26 cellular contexts compared by ENCODE assay signal in genomic region chr10:69443354-69443753, GRCh38. TPM values are rescaled to one million over a fixed set of nuclear protein-coding genes. Genes with fewer than 3 reads are reported as not detected.
DNase-seq lines count a peak whose midpoint lies in the region; ATAC-seq, FAIRE-seq and TF ChIP-seq lines count a peak whose summit lies in the region.
"Had no signal": no experiment of that assay in that cellular context is flagged by ENCODE, and none has a peak within 500 bp of the region (broad histone marks: within the 10 kb centered on the region; RNA-seq: fewer than 3 reads in every experiment).

No MANE protein-coding gene starts in this region.

- H3K4me3 Mint-ChIP-seq in MCF 10A (ENCODE audit: unreplicated experiment) (no peak overlapping the region), H9 (no peak overlapping the region)
- H3K4me3 Mint-ChIP-seq: CD4-positive, alpha-beta memory T cell had no signal

- H3K23me2 ChIP-seq in H9 (ENCODE audit: insufficient read length, low read depth, low read length, poor library complexity, severe bottlenecking), result no peaks in the 10 kb centered on the region

- H3K27ac Mint-ChIP-seq in MCF 10A (ENCODE audit: low read depth, unreplicated experiment) (peak overlapping the region; percentile 4), H9 (no peak overlapping the region)
- H3K27ac Mint-ChIP-seq: CD4-positive, alpha-beta memory T cell had no signal

- H3K27me3 ChIP-seq in breast epithelium (no peaks in the 10 kb centered on the region), K562 (ENCODE audit: control insufficient read depth in 2 of 2, insufficient read depth in 2 of 2, low read length in 2 of 2) (peaks cover 21 to 31% of the 10 kb centered on the region in 2 experiments), pancreas (no peaks in the 10 kb centered on the region), H9 (ENCODE audit: insufficient read depth, low read length) (no peaks in the 10 kb centered on the region; the same call in 1 of the 2 replicates)
- H3K27me3 ChIP-seq: BE2C had no signal

- no peaks in the 10 kb centered on the region for H3K9me3 ChIP-seq in breast epithelium
- no peaks in the 10 kb centered on the region for H3K9me3 ChIP-seq in K562 (replicated peaks; ENCODE audit: control insufficient read depth, insufficient read depth, low read depth, low read length)
- no peaks in the 10 kb centered on the region for H3K9me3 ChIP-seq in pancreas
- H3K9me3 ChIP-seq in H9 (ENCODE audit: control insufficient read depth, low read depth, low read length), result no peaks in the 10 kb centered on the region
- H3K9me3 ChIP-seq: BE2C had no signal

- H3K23ac ChIP-seq in H9 (ENCODE audit: insufficient read length, low read depth, low read length), result no peak overlapping the region

- TF ChIP-seq POLR2A in breast epithelium (IDR thresholded peaks at IDR 0.05) (no peak), K562 (conservative IDR thresholded peaks at IDR 0.05) (no peak)

- H3K9ac ChIP-seq in K562 (ENCODE audit: insufficient read depth in 1 of 2, low read depth in 2 of 2, low read length in 2 of 2) (no peak overlapping the region), H9 (ENCODE audit: extremely low read depth, insufficient read length, low read length) (no peak overlapping the region)

- H3K4me3 ChIP-seq in breast epithelium (no peak overlapping the region), K562 (no peak overlapping the region), pancreas (no peak overlapping the region)

- no peak overlapping the region for H2BK120ac ChIP-seq in H9 (ENCODE audit: low read depth, low read length, poor library complexity, severe bottlenecking)

- CTCF ChIA-PET in MCF 10A (lab: Yijun Ruan, JAX), result no interaction called here
- CTCF ChIA-PET in K562 (lab: Yijun Ruan, JAX; ENCODE audit: low intra/inter-chr PET ratio), result no interaction called here

- peaks cover 6% of the 10 kb centered on the region for H3K36me3 Mint-ChIP-seq in MCF 10A (ENCODE audit: insufficient read depth, unreplicated experiment)
- no peaks in the 10 kb centered on the region for H3K36me3 Mint-ChIP-seq in H9 (ENCODE audit: insufficient read depth in 1 of 3, low read depth in 3 of 3)
- H3K36me3 Mint-ChIP-seq: CD4-positive, alpha-beta memory T cell had no signal

- no peak overlapping the region for H2BK15ac ChIP-seq in H9 (ENCODE audit: low read depth, low read length)

- H3K79me1 ChIP-seq in H9 (ENCODE audit: insufficient read depth, low read depth, low read length, poor library complexity, severe bottlenecking), result no peaks in the 10 kb centered on the region

- no peak overlapping the region for H2AFZ ChIP-seq in K562 (ENCODE audit: low read depth, low read length)
- H2AFZ ChIP-seq in H9 (ENCODE audit: low read length), result no peak overlapping the region

- H3K27ac ChIP-seq in breast epithelium (no peak overlapping the region), K562 (ENCODE audit: extremely low read depth, low read depth, low read length) (no peak overlapping the region), pancreas (no peak overlapping the region), H9 (ENCODE audit: insufficient read length, low read depth, low read length) (no peak overlapping the region)
- H3K27ac ChIP-seq: 22Rv1 had no signal

- no peaks in the 10 kb centered on the region for H3K9me3 Mint-ChIP-seq in MCF 10A (ENCODE audit: unreplicated experiment)
- H3K9me3 Mint-ChIP-seq in H9, result peaks cover 0 to 3% of the 10 kb centered on the region in 2 experiments; a peak in 1 of 5 replicates

- H3T11ph ChIP-seq in H9 (ENCODE audit: low read length), result no peak overlapping the region

- H2BK12ac ChIP-seq in H9 (ENCODE audit: insufficient read length, low read depth, low read length), result no peak overlapping the region

- H4K5ac ChIP-seq in H9 (ENCODE audit: insufficient read length, low read depth, low read length), result no peak overlapping the region

- no peak overlapping the region for H4K8ac ChIP-seq in H9 (replicated peaks; ENCODE audit: insufficient read length, low read depth, low read length)

- no peak overlapping the region for H3K14ac ChIP-seq in H9 (ENCODE audit: insufficient read depth, low read length)

- H3K27me3 Mint-ChIP-seq in MCF 10A (ENCODE audit: insufficient read depth, unreplicated experiment), result no peaks in the 10 kb centered on the region
- peaks cover 60% of the 10 kb centered on the region for H3K27me3 Mint-ChIP-seq in H9 (ENCODE audit: low read depth)

- POLR2A ChIA-PET in MCF 10A (lab: Yijun Ruan, JAX), result no interaction called here
- POLR2A ChIA-PET in K562 (lab: Yijun Ruan, JAX), result interaction anchor here (0.7 to 1.2 kb wide), 2 partner anchors 17 to 498 kb away, joined by 3 read pairs; no protein-coding TSS in a partner anchor

- H3K4ac ChIP-seq in H9 (ENCODE audit: low read depth, low read length), result no peak overlapping the region

- no peak overlapping the region for H2BK5ac ChIP-seq in H9 (ENCODE audit: insufficient read length, low read length)

- H3K4me2 ChIP-seq in K562 (ENCODE audit: insufficient read depth, low read length), result no peak overlapping the region
- H3K4me2 ChIP-seq in H9 (ENCODE audit: insufficient read depth, insufficient read length, low read length), result no peak overlapping the region

- peaks cover 48% of the 10 kb centered on the region for H3K4me1 Mint-ChIP-seq in MCF 10A (ENCODE audit: insufficient read depth, unreplicated experiment)
- H3K4me1 Mint-ChIP-seq in H9, result peaks cover 3 to 10% of the 10 kb centered on the region in 2 experiments; a peak in 3 of 4 replicates
- H3K4me1 Mint-ChIP-seq: CD4-positive, alpha-beta memory T cell had no signal

- TF ChIP-seq CTCF in MCF 10A (IDR thresholded peaks at IDR 0.05; ENCODE audit: unreplicated experiment) (no peak), breast epithelium (IDR thresholded peaks at IDR 0.05) (no peak), K562 (IDR thresholded peaks at IDR 0.05 in 2 of 3, conservative IDR thresholded peaks at IDR 0.05 in 1 of 3; ENCODE audit: insufficient read depth in 2 of 3, low read depth in 1 of 3, low read length in 3 of 3) (no peak), pancreas (IDR thresholded peaks at IDR 0.05) (no peak), H9 (conservative IDR thresholded peaks at IDR 0.05) (no peak)

- no peak overlapping the region for H2BK20ac ChIP-seq in H9 (ENCODE audit: low read depth, low read length, poor library complexity, severe bottlenecking)

- H3K4me1 ChIP-seq in breast epithelium (peaks cover 2 to 8% of the 10 kb centered on the region in 2 donors), K562 (replicated peaks in 1 of 2; ENCODE audit: control insufficient read depth in 2 of 2, insufficient read depth in 2 of 2, low read length in 2 of 2) (peaks cover 8 to 15% of the 10 kb centered on the region in 2 experiments), pancreas (peaks cover 0 to 26% (median 0%) of the 10 kb centered on the region in 3 donors), H9 (ENCODE audit: insufficient read depth, low read length) (no peaks in the 10 kb centered on the region)

- no peaks in the 10 kb centered on the region for H3K79me2 ChIP-seq in K562 (ENCODE audit: control insufficient read depth, insufficient read depth, low read length)
- no peaks in the 10 kb centered on the region for H3K79me2 ChIP-seq in H9 (ENCODE audit: insufficient read depth, low read length)

- FAIRE-seq in K562 (lab: Jason Lieb, UNC) (no peak), pancreas (lab: Jason Lieb, UNC) (no peak)
- FAIRE-seq: A204.1, GM12891, GM18507, H54 had no signal

- WGBS in K562 (ENCODE audit: insufficient coverage, low coverage, missing lambda C conversion rate), result 11% methylated on average over 1 of the region's 1 CpG
- 67 to 94% methylated on average over 1 of the region's 1 CpG for WGBS in pancreas, 2 donors
- no CpG with 5 or more reads among the region's 1 CpG for WGBS in H9 (ENCODE audit: extremely low coverage, insufficient read length, low lambda C conversion rate)

- TF ChIP-seq EP300 in K562 (IDR thresholded peaks at IDR 0.05; ENCODE audit: low read length), result no peak

- no peak for ATAC-seq in K562
- no peak for ATAC-seq in pancreas
- ATAC-seq in GM18511 (IDR thresholded peaks at IDR 0.05; ENCODE audit: unreplicated experiment), result no peak

- no peak overlapping the region for H3K18ac ChIP-seq in H9 (ENCODE audit: insufficient read length, low read depth, low read length)

- no peaks in the 10 kb centered on the region for H3K9me1 ChIP-seq in K562 (ENCODE audit: control insufficient read depth, insufficient read depth, low read length)

- no peak overlapping the region for H2AK5ac ChIP-seq in H9 (ENCODE audit: insufficient read length, low read length)

- intact Hi-C loops in MCF 10A (cut with micrococcal nuclease) (no loop called here), breast epithelium (cut with DNase I; ENCODE audit: low total_unique reads) (no loop called here), K562 (cut with micrococcal nuclease) (no loop called here), posterior vena cava (cut with DNase I) (no loop called here), pancreas (cut with DNase I) (no loop called here)

- H4K20me1 ChIP-seq in K562 (replicated peaks; ENCODE audit: control insufficient read depth, insufficient read depth, low read length) (no peaks in the 10 kb centered on the region; the same call in 1 of the 2 replicates), H9 (ENCODE audit: control insufficient read depth, insufficient read depth, insufficient read length) (no peaks in the 10 kb centered on the region)

- no peak for TF ChIP-seq RAD21 in K562 (CRISPR knock-in tag; conservative IDR thresholded peaks at IDR 0.05 in 1 of 2, IDR thresholded peaks at IDR 0.05 in 1 of 2)

- H3K36me3 ChIP-seq in breast epithelium (no peaks in the 10 kb centered on the region), K562 (ENCODE audit: control insufficient read depth, insufficient read depth, low read length) (no peaks in the 10 kb centered on the region), pancreas (no peaks in the 10 kb centered on the region)
- H3K36me3 ChIP-seq: BE2C had no signal

- in situ Hi-C loops in K562 (cut with MboI), result no loop called here

- DNase-seq in MCF 10A (ENCODE audit: unreplicated experiment) (no peak), breast epithelium (ENCODE audit: low spot score in 2 of 2) (no peak), K562 (ENCODE audit: extremely low read depth in 1 of 4, low spot score in 3 of 4) (no peak), posterior vena cava (ENCODE audit: low spot score) (peak; percentile 1), pancreas (no peak), H9 (no peak)
- DNase-seq: ACHN; AML-193; BE2C; C1 segment of cervical spinal cord; Calu3; CD4-positive, alpha-beta memory T cell; COR-L47; DMS53; DMS79 treated with DMSO at 0.1 percent for 48 hours; GF-D8; GOT3; HCEC 1CT had no signal

- H3K56ac ChIP-seq in H9 (ENCODE audit: insufficient read length, low read depth, low read length), result no peak overlapping the region

- BruUV-seq in MCF 10A (replicated peaks; lab: Mats Ljungman, UMichigan) (no TSS peak), K562 (replicated peaks; lab: Mats Ljungman, UMichigan) (no TSS peak)

- H4K91ac ChIP-seq in H9 (ENCODE audit: insufficient read length, low read depth, low read length), result no peak overlapping the region

RNA-seq across cellular contexts. Expression of gene TSPAN15, which starts 7.9 kb away (rescaled TPM):
- total RNA-seq in MCF 10A (2022), result 0.52 and 0.54 TPM in 2 replicates
- 10 to 100 TPM; 53.3 to 89.5 (median 65.0) TPM for total RNA-seq in breast epithelium
- total RNA-seq in K562 (2011; cell fraction: chromatin; rRNA removed; ENCODE audit: low replicate concordance), result 0.95 TPM in 1 of 2 replicates, not detected in the other
- 0.17 and 0.66 TPM in 2 replicates for total RNA-seq in K562 (2011; cell fraction: nucleolus; rRNA removed)
- total RNA-seq in K562 (2011; cell fraction: nucleoplasm; rRNA removed), result 0.38 TPM in 1 of 2 replicates, not detected in the other
- total RNA-seq in K562 (2014; rRNA removed), result 0.78 and 1.0 TPM in 2 replicates
- total RNA-seq in K562 (2014; rRNA removed; fragmentation: Illumina TruSeq; extraction: Trizol), result 0.33 and 0.35 TPM in 2 replicates
- total RNA-seq in K562 (2015; rRNA removed; fragmentation: Illumina TruSeq; extraction: Trizol), result 0.19 and 0.36 TPM in 2 replicates
- 0.53 and 0.83 TPM in 2 replicates for total RNA-seq in K562 (2021)
- 0.45 and 0.64 TPM in 2 replicates for polyA plus RNA-seq in K562 (2011; rRNA removed)
- 0.81 and 0.88 TPM in 2 replicates for polyA plus RNA-seq in K562 (2011; cell fraction: cytosol; rRNA removed)
- 0.71 and 0.73 TPM in 2 replicates for polyA plus RNA-seq in K562 (2011; cell fraction: nucleus; rRNA removed)
- 0.59 and 0.89 TPM in 2 replicates for polyA plus RNA-seq in K562 (2012)
- 0.26 and 0.45 TPM in 2 replicates for polyA plus RNA-seq in K562 (2014; fragmentation: Illumina TruSeq; extraction: Trizol)
- polyA plus RNA-seq in K562 (2014; fragmentation: Nextera tagmentation; extraction: Ambion mirVana), result not detected
- 0.36 and 1.2 TPM in 2 replicates for polyA plus RNA-seq in K562 (2014; rRNA removed)
- 0.48 and 0.53 TPM in 2 replicates for polyA minus RNA-seq in K562 (2011; rRNA and poly(A)+ RNA removed)
- polyA minus RNA-seq in K562 (2011; cell fraction: cytosol; rRNA and poly(A)+ RNA removed), result 0.95 and 2.6 TPM in 2 replicates
- 1.1 TPM in 2 replicates for polyA minus RNA-seq in K562 (2011; cell fraction: nucleus; rRNA and poly(A)+ RNA removed)
- total RNA-seq in posterior vena cava, result 10 to 100 TPM; 44.6 to 45.6 TPM
- total RNA-seq in pancreas, result 10 to 100 TPM; 10.9 to 49.2 (median 13.5) TPM
- 10 to 100 TPM; 20.2 to 28.6 TPM for polyA plus RNA-seq in pancreas
- 7.7 and 7.8 TPM in 2 replicates for total RNA-seq in H9 (2021)

RNA-seq across cellular contexts. Expression of gene TACR2, which starts 26.6 kb away (rescaled TPM):
- total RNA-seq in MCF 10A (2022) (not detected in 2 replicates), breast epithelium (1 to 10 TPM in 1 of 3 donors, under 1 TPM in 2; 0.66 to 3.2 (median 0.73) TPM), K562 (2014; rRNA removed) (not detected in 2 replicates), K562 (2014; rRNA removed; fragmentation: Illumina TruSeq; extraction: Trizol) (not detected in 2 replicates), K562 (2015; rRNA removed; fragmentation: Illumina TruSeq; extraction: Trizol) (not detected in 2 replicates), K562 (2021) (not detected in 2 replicates), posterior vena cava (1 to 10 TPM in 1 of 2 donors, under 1 TPM in 1; 0.71 to 3.0 TPM), pancreas (under 1 TPM in 4 of 6 donors, not detected in 2; 0.12 to 0.28 (median 0.18) TPM), H9 (2021) (not detected in 2 replicates)
- not detected in 2 replicates for total RNA-seq in K562 (2011; cell fraction: chromatin; rRNA removed; ENCODE audit: low replicate concordance)
- not detected in 2 replicates for total RNA-seq in K562 (2011; cell fraction: nucleolus; rRNA removed)
- total RNA-seq in K562 (2011; cell fraction: nucleoplasm; rRNA removed), result not detected in 2 replicates
- polyA plus RNA-seq in K562 (2011; rRNA removed) (not detected in 2 replicates), K562 (2014; fragmentation: Illumina TruSeq; extraction: Trizol) (not detected in 2 replicates), K562 (2014; fragmentation: Nextera tagmentation; extraction: Ambion mirVana) (not detected), K562 (2014; rRNA removed) (not detected in 2 replicates), pancreas (under 1 TPM; 0.14 to 0.15 TPM)
- polyA plus RNA-seq in K562 (2011; cell fraction: cytosol; rRNA removed), result not detected in 2 replicates
- polyA plus RNA-seq in K562 (2011; cell fraction: nucleus; rRNA removed), result not detected in 2 replicates
- polyA plus RNA-seq in K562 (2012), result 0.20 and 0.22 TPM in 2 replicates
- not detected in 2 replicates for polyA minus RNA-seq in K562 (2011; rRNA and poly(A)+ RNA removed)
- polyA minus RNA-seq in K562 (2011; cell fraction: cytosol; rRNA and poly(A)+ RNA removed), result not detected in 2 replicates
- not detected in 2 replicates for polyA minus RNA-seq in K562 (2011; cell fraction: nucleus; rRNA and poly(A)+ RNA removed)
- total RNA-seq: Daoy, G401 had no signal
